6 cellular contexts compared by ENCODE assay signal in the genomic region with DNA sequence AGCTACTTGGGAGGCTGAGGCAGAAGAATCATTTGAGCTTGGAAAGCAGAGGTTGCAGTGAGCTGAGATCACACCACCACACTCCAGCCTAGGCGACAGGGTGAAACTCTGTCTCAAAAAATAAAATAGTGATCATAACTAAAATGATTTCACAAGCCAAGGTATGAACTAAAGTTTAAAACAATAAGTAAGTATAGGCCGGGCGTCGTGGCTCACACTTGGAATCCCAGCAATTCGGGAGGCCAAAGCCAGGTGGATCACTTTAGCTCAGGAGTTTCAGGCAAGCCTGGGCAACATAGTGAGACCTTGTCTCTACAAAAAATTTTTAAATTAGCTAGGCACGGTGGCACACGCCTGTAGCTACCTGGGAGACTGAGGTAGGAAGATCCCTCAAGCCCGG.
"Had no signal": no experiment of that assay in that cellular context is flagged by ENCODE, and none has a peak within 500 bp of the region (broad histone marks: within the 10 kb centered on the region; RNA-seq: fewer than 3 reads in every experiment).

No MANE protein-coding gene starts in this region.

- H3K4me2 ChIP-seq: GM23338 had no signal

- FAIRE-seq: HepG2 had no signal

- H3K4me3 ChIP-seq: GM23338, HAP-1 had no signal

- H2AFZ ChIP-seq: GM23338 had no signal

- H3K27ac ChIP-seq: HL-60 had no signal

- H3K36me3 ChIP-seq: HAP-1 had no signal

- DNase-seq: H7, HFFc6 had no signal

- H3K9me3 ChIP-seq: HAP-1 had no signal
